ENCODE assay signal across 9 cellular contexts in the genomic region with DNA sequence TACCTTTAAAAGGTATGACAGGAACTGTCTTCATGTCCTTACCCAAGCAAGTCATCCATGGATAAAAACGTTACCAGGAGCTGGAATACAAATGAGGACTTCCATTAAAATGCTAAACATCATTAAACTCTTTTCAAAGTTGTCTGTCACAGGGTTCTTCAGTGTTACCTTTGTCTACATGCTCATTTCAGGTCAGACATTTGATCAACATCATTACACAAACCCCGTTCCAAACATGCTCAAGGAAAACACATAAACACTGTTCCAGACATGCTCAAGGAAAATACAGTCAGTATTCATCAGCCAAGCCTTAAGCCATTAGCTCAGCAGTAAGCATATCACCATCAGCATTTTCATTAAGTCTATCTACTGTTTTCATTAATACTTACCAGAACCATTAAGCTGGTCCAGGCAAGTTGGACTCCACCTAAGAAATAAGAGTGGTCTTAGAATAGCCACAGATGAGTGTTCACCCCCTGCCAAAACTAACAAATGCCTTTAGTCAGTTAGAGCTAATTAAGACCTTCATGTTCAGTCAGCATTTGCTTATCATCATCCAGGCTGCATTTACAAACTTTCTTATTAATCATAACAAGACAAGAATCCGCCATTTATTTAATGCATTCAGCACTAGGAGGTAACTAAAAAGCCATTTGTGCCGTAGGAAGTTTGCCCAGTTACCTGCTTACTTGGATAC. TPM values are rescaled to one million over a fixed set of nuclear protein-coding genes. Genes with fewer than 3 reads are reported as not detected.
DNase-seq lines count a peak whose midpoint lies in the region; FAIRE-seq and TF ChIP-seq lines count a peak whose summit lies in the region.
"Had no signal": no experiment of that assay in that cellular context is flagged by ENCODE, and none has a peak within 500 bp of the region (broad histone marks: within the 10 kb centered on the region; RNA-seq: fewer than 3 reads in every experiment).

No MANE protein-coding gene starts in this region.

- H3K4ac ChIP-seq in trophoblast cell (ENCODE audit: low read depth, low read length), result no peak overlapping the region

- FAIRE-seq in endothelial cell of umbilical vein (lab: Jason Lieb, UNC), result no peak
- no peak for FAIRE-seq in RCC 7860 (lab: Jason Lieb, UNC)

- H4K8ac ChIP-seq in trophoblast cell (ENCODE audit: low read depth, low read length), result no peak overlapping the region

- H3K27me3 ChIP-seq in Peyer's patch, result no peaks in the 10 kb centered on the region
- no peaks in the 10 kb centered on the region for H3K27me3 ChIP-seq in endothelial cell of umbilical vein (ENCODE audit: control insufficient read depth in 2 of 2, insufficient read depth in 2 of 2, low read length in 2 of 2)
- no peaks in the 10 kb centered on the region for H3K27me3 ChIP-seq in trophoblast cell (ENCODE audit: insufficient read depth, low read length)

- CTCF ChIA-PET in endothelial cell of umbilical vein (lab: Charles Lee), result interaction anchor here (0.6 to 2.2 kb wide), 3 partner anchors 18 to 436 kb away, joined by 4 to 6 read pairs (median 5); partner anchors contain the start of gene DARS2

- H3K9me3 ChIP-seq in Peyer's patch (no peaks in the 10 kb centered on the region), endothelial cell of umbilical vein (replicated peaks; ENCODE audit: control insufficient read depth, insufficient read depth, low read length) (no peaks in the 10 kb centered on the region), trophoblast cell (ENCODE audit: insufficient read depth, low read depth, low read length) (no peaks in the 10 kb centered on the region)
- H3K9me3 ChIP-seq: thoracic aorta had no signal

- no TSS peak for BruUV-seq in endothelial cell of umbilical vein (replicated peaks; lab: Mats Ljungman, UMichigan)

- intact Hi-C loops in endothelial cell of umbilical vein (cut with micrococcal nuclease), result loop anchor here (5.0 kb wide), 2 partner anchors 1118 to 1132 kb away; partner anchors contain the start of gene CACYBP

- no peak overlapping the region for H2AK5ac ChIP-seq in trophoblast cell (ENCODE audit: low read length)

- H3K79me2 ChIP-seq in endothelial cell of umbilical vein (ENCODE audit: control insufficient read depth, insufficient read depth, low read length), result peaks cover 37% of the 10 kb centered on the region
- peaks cover 12% of the 10 kb centered on the region for H3K79me2 ChIP-seq in trophoblast cell (ENCODE audit: control insufficient read depth, insufficient read depth, low read length, poor library complexity)

- H3K9me1 ChIP-seq in endothelial cell of umbilical vein (replicated peaks; ENCODE audit: control insufficient read depth, extremely low read depth, insufficient read depth, low read length), result no peaks in the 10 kb centered on the region

- no peak for DNase-seq in Peyer's patch
- DNase-seq in endothelial cell of umbilical vein (ENCODE audit: low read depth, low spot score), result no peak
- no peak for DNase-seq in trophoblast cell
- DNase-seq in RCC 7860 (ENCODE audit: low spot score), result no peak
- no peak for DNase-seq in GM19240 (ENCODE audit: insufficient read length, low spot score)
- DNase-seq in NCI-H1048 (lab: John Stamatoyannopoulos, UW), result no peak

- peaks cover 14% of the 10 kb centered on the region for H3K79me1 ChIP-seq in trophoblast cell (ENCODE audit: low read length)

- no peak overlapping the region for H2BK120ac ChIP-seq in trophoblast cell (ENCODE audit: insufficient read depth, low read length, poor library complexity)

- H3K4me1 ChIP-seq in Peyer's patch (peaks cover 0 to 33% (median 6%) of the 10 kb centered on the region in 4 donors), endothelial cell of umbilical vein (ENCODE audit: control insufficient read depth, extremely low read depth, insufficient read depth, low read length) (peaks cover 37% of the 10 kb centered on the region), trophoblast cell (ENCODE audit: control insufficient read depth in 1 of 2, insufficient read depth in 2 of 2, low read length in 2 of 2) (no peaks in the 10 kb centered on the region)

- no peak overlapping the region for H4K91ac ChIP-seq in trophoblast cell (ENCODE audit: low read depth, low read length)

- no peak overlapping the region for H3K18ac ChIP-seq in trophoblast cell (ENCODE audit: low read length)

- H2AFZ ChIP-seq in endothelial cell of umbilical vein (ENCODE audit: low read depth, low read length) (no peak overlapping the region), trophoblast cell (ENCODE audit: insufficient read depth, low read length, poor library complexity) (no peak overlapping the region)

- H2BK5ac ChIP-seq in trophoblast cell (ENCODE audit: low read depth, low read length, poor library complexity), result no peak overlapping the region

- H3K4me2 ChIP-seq in endothelial cell of umbilical vein (ENCODE audit: insufficient read depth, low read length), result peak overlapping the region; percentile 95
- H3K4me2 ChIP-seq in trophoblast cell (ENCODE audit: low read length), result peak overlapping the region; percentile 74

- H3K27ac ChIP-seq in Peyer's patch (peak overlapping the region in 3 of 4 donors; percentile 4 to 98 (median 97)), endothelial cell of umbilical vein (ENCODE audit: insufficient read depth, low read depth, low read length) (peak overlapping the region; percentile 31), trophoblast cell (ENCODE audit: low read depth, low read length) (peak overlapping the region; percentile 2)
- H3K27ac ChIP-seq: thoracic aorta had no signal

- WGBS in trophoblast cell (ENCODE audit: extremely low coverage, insufficient coverage, insufficient read length), result no CpG with 5 or more reads among the region's 4 CpGs

- H4K20me1 ChIP-seq in endothelial cell of umbilical vein (replicated peaks; ENCODE audit: control insufficient read depth, extremely low read depth, insufficient read depth, low read length), result peaks cover 8% of the 10 kb centered on the region

- H3K9ac ChIP-seq in endothelial cell of umbilical vein (replicated peaks; ENCODE audit: extremely low read depth, insufficient read depth, low read length), result peak overlapping the region; percentile 74
- no peak overlapping the region for H3K9ac ChIP-seq in trophoblast cell (ENCODE audit: low read length)

- H3K4me3 ChIP-seq in Peyer's patch, result peak overlapping the region in 2 of 4 donors; percentile 69 to 77
- H3K4me3 ChIP-seq in endothelial cell of umbilical vein (replicated peaks in 1 of 3; ENCODE audit: insufficient read depth in 1 of 3, low read depth in 1 of 3, low read length in 3 of 3), result peak overlapping the region; percentile 36 to 99 (median 90)
- H3K4me3 ChIP-seq in trophoblast cell (ENCODE audit: low read depth, low read length), result no peak overlapping the region

- H3K36me3 ChIP-seq in Peyer's patch (peaks cover 0 to 38% (median 0%) of the 10 kb centered on the region in 3 donors), endothelial cell of umbilical vein (ENCODE audit: control insufficient read depth in 2 of 2, extremely low read depth in 1 of 2, insufficient read depth in 2 of 2, low read length in 2 of 2) (peaks cover 18 to 40% of the 10 kb centered on the region in 2 experiments), trophoblast cell (ENCODE audit: control insufficient read depth in 1 of 2, insufficient read depth in 2 of 2, low read length in 2 of 2) (peaks cover 17 to 31% of the 10 kb centered on the region in 2 experiments)

- H3K23ac ChIP-seq in trophoblast cell (ENCODE audit: low read length), result no peak overlapping the region

- POLR2A ChIA-PET in endothelial cell of umbilical vein (lab: Charles Lee), result interaction anchor here (1.0 to 1.6 kb wide), 4 partner anchors 11 to 157 kb away, joined by 4 to 5 read pairs (median 4); partner anchors contain the start of gene RC3H1

- H4K12ac ChIP-seq in trophoblast cell (ENCODE audit: low read depth, low read length), result no peak overlapping the region

- no peak for TF ChIP-seq CTCF in Peyer's patch (IDR thresholded peaks at IDR 0.05)
- no peak for TF ChIP-seq CTCF in endothelial cell of umbilical vein (IDR thresholded peaks at IDR 0.05; ENCODE audit: extremely low read depth in 1 of 2, insufficient read depth in 1 of 2, low read depth in 1 of 2, low read length in 2 of 2)

- H2BK12ac ChIP-seq in trophoblast cell (ENCODE audit: low read length), result no peak overlapping the region

- dilution Hi-C loops in endothelial cell of umbilical vein (cut with MboI; ENCODE audit: extremely low pct_ligation_motif_present, low sequenced_read_pairs), result no loop called here

- no peak overlapping the region for H3K14ac ChIP-seq in trophoblast cell (ENCODE audit: low read length)

- TF ChIP-seq POLR2A in GM19099 (IDR thresholded peaks at IDR 0.05; ENCODE audit: extremely low read depth, insufficient read length, low read depth), result peak; percentile 16
- TF ChIP-seq POLR2A in Peyer's patch (IDR thresholded peaks at IDR 0.05), result no peak
- TF ChIP-seq POLR2A in endothelial cell of umbilical vein (IDR thresholded peaks at IDR 0.05; ENCODE audit: low read depth, low read length), result peak; percentile 14

RNA-seq across cellular contexts. Expression of gene GAS5, which starts 2.2 kb away (rescaled TPM):
- total RNA-seq in Peyer's patch (100 to 1,000 TPM in 3 of 4 donors, 10 to 100 TPM in 1; 95.6 to 270 (median 193) TPM), endothelial cell of umbilical vein (302 and 343 TPM in 2 replicates)
- 411 and 492 TPM in 2 replicates for polyA plus RNA-seq in endothelial cell of umbilical vein
- 608 and 704 TPM in 2 replicates for polyA plus RNA-seq in endothelial cell of umbilical vein (2011; cell fraction: cytosol; rRNA removed)
- 1,117 and 1,410 TPM in 2 replicates for polyA plus RNA-seq in endothelial cell of umbilical vein (2011; cell fraction: nucleus; rRNA removed)
- 417 and 489 TPM in 2 replicates for polyA plus RNA-seq in endothelial cell of umbilical vein (2012)
- polyA minus RNA-seq in endothelial cell of umbilical vein, result 259 and 269 TPM in 2 replicates
- polyA minus RNA-seq in endothelial cell of umbilical vein (2011; cell fraction: cytosol; rRNA and poly(A)+ RNA removed), result 308 TPM
- 492 and 652 TPM in 2 replicates for polyA minus RNA-seq in endothelial cell of umbilical vein (2011; cell fraction: nucleus; rRNA and poly(A)+ RNA removed)
- polyA plus RNA-seq in trophoblast cell (2013), result 243 TPM in 2 replicates

RNA-seq across cellular contexts. Expression of gene ZBTB37, which starts 2.6 kb away (rescaled TPM):
- total RNA-seq in Peyer's patch (10 to 100 TPM in 2 of 4 donors, 1 to 10 TPM in 2; 6.3 to 30.5 (median 10.2) TPM), endothelial cell of umbilical vein (4.9 and 5.9 TPM in 2 replicates)
- polyA plus RNA-seq in endothelial cell of umbilical vein, result 0.73 and 0.94 TPM in 2 replicates
- polyA plus RNA-seq in endothelial cell of umbilical vein (2011; cell fraction: cytosol; rRNA removed), result 0.61 and 0.68 TPM in 2 replicates
- 4.2 and 4.9 TPM in 2 replicates for polyA plus RNA-seq in endothelial cell of umbilical vein (2011; cell fraction: nucleus; rRNA removed)
- 1.1 and 1.6 TPM in 2 replicates for polyA plus RNA-seq in endothelial cell of umbilical vein (2012)
- 8.8 and 11.0 TPM in 2 replicates for polyA minus RNA-seq in endothelial cell of umbilical vein
- polyA minus RNA-seq in endothelial cell of umbilical vein (2011; cell fraction: cytosol; rRNA and poly(A)+ RNA removed), result 3.4 TPM
- 7.0 and 8.3 TPM in 2 replicates for polyA minus RNA-seq in endothelial cell of umbilical vein (2011; cell fraction: nucleus; rRNA and poly(A)+ RNA removed)
- polyA plus RNA-seq in trophoblast cell (2013), result 2.4 and 2.7 TPM in 2 replicates

RNA-seq across cellular contexts. Expression of gene CENPL, which starts 40.9 kb away (rescaled TPM):
- 10 to 100 TPM in 1 of 4 donors, 1 to 10 TPM in 2, under 1 TPM in 1; 0.66 to 19.8 (median 3.9) TPM for total RNA-seq in Peyer's patch
- total RNA-seq in endothelial cell of umbilical vein, result 19.0 and 20.8 TPM in 2 replicates
- polyA plus RNA-seq in endothelial cell of umbilical vein, result 5.9 and 6.6 TPM in 2 replicates
- polyA plus RNA-seq in endothelial cell of umbilical vein (2011; cell fraction: cytosol; rRNA removed), result 10.3 and 11.4 TPM in 2 replicates
- 6.2 and 8.4 TPM in 2 replicates for polyA plus RNA-seq in endothelial cell of umbilical vein (2011; cell fraction: nucleus; rRNA removed)
- polyA plus RNA-seq in endothelial cell of umbilical vein (2012), result 5.4 and 14.6 TPM in 2 replicates
- 18.6 and 20.1 TPM in 2 replicates for polyA minus RNA-seq in endothelial cell of umbilical vein
- 22.5 TPM for polyA minus RNA-seq in endothelial cell of umbilical vein (2011; cell fraction: cytosol; rRNA and poly(A)+ RNA removed)
- 9.4 and 9.6 TPM in 2 replicates for polyA minus RNA-seq in endothelial cell of umbilical vein (2011; cell fraction: nucleus; rRNA and poly(A)+ RNA removed)
- polyA plus RNA-seq in trophoblast cell (2013), result 7.7 and 8.2 TPM in 2 replicates

RNA-seq across cellular contexts. Expression of gene DARS2, which starts 41.1 kb away (rescaled TPM):
- total RNA-seq in Peyer's patch, result 10 to 100 TPM; 10.3 to 35.5 (median 16.6) TPM
- total RNA-seq in endothelial cell of umbilical vein, result 30.5 and 33.6 TPM in 2 replicates
- polyA plus RNA-seq in endothelial cell of umbilical vein, result 12.8 and 17.4 TPM in 2 replicates
- polyA plus RNA-seq in endothelial cell of umbilical vein (2011; cell fraction: cytosol; rRNA removed), result 20.5 TPM in 2 replicates
- 20.6 and 28.4 TPM in 2 replicates for polyA plus RNA-seq in endothelial cell of umbilical vein (2011; cell fraction: nucleus; rRNA removed)
- 15.4 and 28.9 TPM in 2 replicates for polyA plus RNA-seq in endothelial cell of umbilical vein (2012)
- 30.8 and 36.8 TPM in 2 replicates for polyA minus RNA-seq in endothelial cell of umbilical vein
- 34.0 TPM for polyA minus RNA-seq in endothelial cell of umbilical vein (2011; cell fraction: cytosol; rRNA and poly(A)+ RNA removed)
- 17.7 and 24.9 TPM in 2 replicates for polyA minus RNA-seq in endothelial cell of umbilical vein (2011; cell fraction: nucleus; rRNA and poly(A)+ RNA removed)
- polyA plus RNA-seq in trophoblast cell (2013), result 17.2 and 17.4 TPM in 2 replicates

RNA-seq across cellular contexts. Expression of gene SERPINC1, which starts 51.5 kb away (rescaled TPM):
- total RNA-seq in Peyer's patch, result not detected
- total RNA-seq in endothelial cell of umbilical vein, result 0.35 TPM in 1 of 2 replicates, not detected in the other
- polyA plus RNA-seq in endothelial cell of umbilical vein, result 0.05 and 0.06 TPM in 2 replicates
- 0.13 and 0.17 TPM in 2 replicates for polyA plus RNA-seq in endothelial cell of umbilical vein (2011; cell fraction: cytosol; rRNA removed)
- polyA plus RNA-seq in endothelial cell of umbilical vein (2011; cell fraction: nucleus; rRNA removed), result 0.40 and 0.60 TPM in 2 replicates
- polyA plus RNA-seq in endothelial cell of umbilical vein (2012), result not detected in 2 replicates
- polyA minus RNA-seq in endothelial cell of umbilical vein, result 0.11 TPM in 1 of 2 replicates, not detected in the other
- not detected for polyA minus RNA-seq in endothelial cell of umbilical vein (2011; cell fraction: cytosol; rRNA and poly(A)+ RNA removed)
- polyA minus RNA-seq in endothelial cell of umbilical vein (2011; cell fraction: nucleus; rRNA and poly(A)+ RNA removed), result not detected in 2 replicates
- 0.15 TPM in 2 replicates for polyA plus RNA-seq in trophoblast cell (2013)
- total RNA-seq: lung microvascular endothelial cell, thoracic aorta had no signal

Comparison
In these comparisons a context has a peak if more than half of its experiments do, and no peak if none do; other contexts are left out.
1. POLR2A ChIP-seq: peak in GM19099 (single experiment) and endothelial cell of umbilical vein (single experiment); none in Peyer's patch (0 of 2).
2. H3K27ac ChIP-seq: peak in every context shown above with its lines; median percentile 97 in Peyer's patch; 31 in endothelial cell of umbilical vein; 2 in trophoblast cell.